2 cellular contexts compared by ENCODE assay signal in genomic region chr6:143823463-143824006, GRCh38.
TF ChIP-seq lines count a peak whose summit lies in the region.

No MANE protein-coding gene starts in this region.

TF ChIP-seq in GM23338, 12 proteins besides CTCF, POLR2A, EP300 and RAD21:
- TF ChIP-seq JUNB (IDR thresholded peaks at IDR 0.05; ENCODE audit: unreplicated experiment) (no peak), REST (IDR thresholded peaks at IDR 0.05; ENCODE audit: unreplicated experiment) (no peak)
TF ChIP-seq in GM23338: peak in this region for 0.

TF ChIP-seq in endothelial cell of umbilical vein, 7 proteins besides CTCF, POLR2A, EP300 and RAD21:
- TF ChIP-seq GATA2 (IDR thresholded peaks at IDR 0.05; ENCODE audit: insufficient read depth, insufficient read length, low read depth, low read length): peak; percentile 94
- TF ChIP-seq MYC (IDR thresholded peaks at IDR 0.05; ENCODE audit: low read depth, low read length): no peak
- TF ChIP-seq FOS (IDR thresholded peaks at IDR 0.05; ENCODE audit: borderline replicate concordance, insufficient read depth, low read length): peak; percentile 99
- TF ChIP-seq POLR2AphosphoS5 (IDR thresholded peaks at IDR 0.05; ENCODE audit: insufficient read depth, low read depth, low read length): peak; percentile 92
- TF ChIP-seq JUN (IDR thresholded peaks at IDR 0.05; ENCODE audit: borderline replicate concordance, insufficient read depth, insufficient read length, low read depth): peak; percentile 91
- TF ChIP-seq EZH2 (IDR thresholded peaks at IDR 0.05; ENCODE audit: borderline replicate concordance, low read depth, low read length, severe bottlenecking): no peak
- TF ChIP-seq MAX (IDR thresholded peaks at IDR 0.05; ENCODE audit: insufficient read depth, insufficient read length): no peak
